Comparison of ENCODE assay signal across 8 cellular contexts in genomic region chr11:9758676-9759518, GRCh38.
DNase-seq lines count a peak whose midpoint lies in the region; ATAC-seq and FAIRE-seq lines count a peak whose summit lies in the region.

No MANE protein-coding gene starts in this region.

- peak overlapping the region; percentile 86 for H3K4me3 Mint-ChIP-seq in activated naive CD4-positive, alpha-beta T cell treated with anti-CD3 and anti-CD28 coated beads for 36 hours

- CTCF ChIA-PET in activated naive CD4-positive, alpha-beta T cell treated with anti-CD3 and anti-CD28 coated beads for 36 hours (lab: Charles Lee) = interaction anchor here (0.6 to 3.3 kb wide), 23 partner anchors 10 to 655 kb away, joined by 3 to 31 read pairs (median 5); partner anchors contain the start of genes ADM and WEE1

- no peak for FAIRE-seq in frontal cortex (lab: Jason Lieb, UNC)

- peaks cover 39% of the 10 kb centered on the region for H3K4me1 Mint-ChIP-seq in activated naive CD4-positive, alpha-beta T cell treated with anti-CD3 and anti-CD28 coated beads for 36 hours (ENCODE audit: low read depth)

- peaks cover 8% of the 10 kb centered on the region for H3K36me3 Mint-ChIP-seq in activated naive CD4-positive, alpha-beta T cell treated with anti-CD3 and anti-CD28 coated beads for 36 hours (ENCODE audit: low read depth)

- DNase-seq in AML-193 (lab: John Stamatoyannopoulos, UW) = peak; percentile 36 to 39
- DNase-seq in RKO (ENCODE audit: low spot score) = peak; percentile 80
- DNase-seq in activated naive CD4-positive, alpha-beta T cell treated with anti-CD3 and anti-CD28 coated beads for 36 hours = peak; percentile 76
- peak; percentile 65 to 66 for DNase-seq in frontal cortex (ENCODE audit: low spot score in 2 of 2)
- peak in 43 of 56 donors; percentile 12 to 72 (median 40) for DNase-seq in nucleus accumbens (lab: John Stamatoyannopoulos, UW)
- DNase-seq in ureter (ENCODE audit: low spot score) = peak; percentile 84

- H3K9me3 Mint-ChIP-seq in activated naive CD4-positive, alpha-beta T cell treated with anti-CD3 and anti-CD28 coated beads for 36 hours = no peaks in the 10 kb centered on the region

- intact Hi-C loops in activated naive CD4-positive, alpha-beta T cell treated with anti-CD3 and anti-CD28 coated beads for 36 hours (cut with micrococcal nuclease) = loop anchor here (1.0 to 10.0 kb wide), 17 partner anchors 42 to 978 kb away; partner anchors contain the start of genes AKIP1, AMPD3 and WEE1

- no peaks in the 10 kb centered on the region for H3K27me3 Mint-ChIP-seq in activated naive CD4-positive, alpha-beta T cell treated with anti-CD3 and anti-CD28 coated beads for 36 hours (ENCODE audit: low read depth)

- ATAC-seq in GM18909 (IDR thresholded peaks at IDR 0.05; ENCODE audit: poor library complexity, unreplicated experiment) (peak; percentile 20), HG03457 (IDR thresholded peaks at IDR 0.05; ENCODE audit: unreplicated experiment) (peak; percentile 15)

- H3K27ac Mint-ChIP-seq in activated naive CD4-positive, alpha-beta T cell treated with anti-CD3 and anti-CD28 coated beads for 36 hours = peak overlapping the region; percentile 97

Comparison
In these comparisons a context has a peak if more than half of its experiments do, and no peak if none do; other contexts are left out.
1. Peak in every context shown above with its lines: DNase-seq and ATAC-seq.